13 cellular contexts compared by ENCODE assay signal in the genomic region with DNA sequence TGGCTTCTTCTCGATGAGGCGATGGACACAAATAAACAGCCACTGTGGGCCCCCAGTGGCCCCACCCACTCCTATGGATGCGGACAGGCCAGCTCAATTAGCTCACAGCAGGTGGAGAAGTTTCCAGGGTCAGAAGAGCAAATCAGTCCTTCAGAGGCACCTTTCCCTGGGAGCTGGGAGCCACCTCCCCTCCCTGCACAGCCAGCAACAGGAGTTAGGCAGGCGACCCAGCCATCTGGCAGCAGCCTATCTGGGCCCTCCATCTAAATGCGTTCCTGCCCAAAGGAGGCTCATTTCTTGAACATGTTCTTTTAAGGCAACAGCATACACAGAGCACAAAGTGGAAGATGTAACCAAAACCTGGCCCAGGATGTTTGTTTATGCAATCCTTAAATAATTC.
DNase-seq lines count a peak whose midpoint lies in the region; ATAC-seq and TF ChIP-seq lines count a peak whose summit lies in the region.
"Had no signal": no experiment of that assay in that cellular context is flagged by ENCODE, and none has a peak within 500 bp of the region (broad histone marks: within the 10 kb centered on the region; RNA-seq: fewer than 3 reads in every experiment).

No MANE protein-coding gene starts in this region.

- peaks cover 2% of the 10 kb centered on the region for H3K9me3 Mint-ChIP-seq in neural progenitor cell
- H3K9me3 Mint-ChIP-seq in stimulated activated naive CD8-positive, alpha-beta T cell treated with anti-CD3 and anti-CD28 coated beads, Interleukin-15, amount 100 ng/mL, for 72 hours = no peaks in the 10 kb centered on the region
- H3K9me3 Mint-ChIP-seq: CD14-positive monocyte; CD8-positive, alpha-beta T cell had no signal

- no peaks in the 10 kb centered on the region for H4K20me1 ChIP-seq in neural progenitor cell (ENCODE audit: low read depth)

- no peak overlapping the region for H3K27ac Mint-ChIP-seq in neural progenitor cell
- H3K27ac Mint-ChIP-seq in stimulated activated naive CD8-positive, alpha-beta T cell treated with anti-CD3 and anti-CD28 coated beads, Interleukin-15, amount 100 ng/mL, for 72 hours = no peak overlapping the region
- H3K27ac Mint-ChIP-seq: CD14-positive monocyte; CD8-positive, alpha-beta T cell had no signal

- no peak overlapping the region for H3K4me2 ChIP-seq in neural progenitor cell

- H3K27ac ChIP-seq in esophagus muscularis mucosa (replicated peaks in 1 of 4) = peak overlapping the region in 3 of 4 donors; percentile 31 to 64 (median 58)
- H3K27ac ChIP-seq in neural progenitor cell = no peak overlapping the region
- H3K27ac ChIP-seq: GM23248, HL-60 had no signal

- H3K9me3 ChIP-seq in esophagus muscularis mucosa (no peaks in the 10 kb centered on the region), neural progenitor cell (ENCODE audit: low read depth) (no peaks in the 10 kb centered on the region)

- 61% methylated on average over 4 of the region's 5 CpGs for WGBS in esophagus muscularis mucosa

- no peak overlapping the region for H3K4me3 Mint-ChIP-seq in neural progenitor cell
- H3K4me3 Mint-ChIP-seq in stimulated activated naive CD8-positive, alpha-beta T cell treated with anti-CD3 and anti-CD28 coated beads, Interleukin-15, amount 100 ng/mL, for 72 hours = no peak overlapping the region
- H3K4me3 Mint-ChIP-seq: CD14-positive monocyte; CD8-positive, alpha-beta T cell had no signal

- H3K27me3 ChIP-seq in esophagus muscularis mucosa (no peaks in the 10 kb centered on the region), neural progenitor cell (no peaks in the 10 kb centered on the region)

- intact Hi-C loops in esophagus muscularis mucosa (cut with DNase I) = no loop called here

- no peaks in the 10 kb centered on the region for H3K79me2 ChIP-seq in neural progenitor cell (ENCODE audit: low read depth)

- DNase-seq in NCI-H524 (lab: John Stamatoyannopoulos, UW) (peak; percentile 43 to 72), NCI-H524 treated with DMSO at 0.1 percent for 48 hours (lab: John Stamatoyannopoulos, UW) (no peak), SK-N-DZ (ENCODE audit: low spot score) (peak; percentile 67), esophagus muscularis mucosa (ENCODE audit: extremely low spot score) (no peak), neural progenitor cell (ENCODE audit: low spot score) (peak; percentile 31)
- DNase-seq in stimulated activated naive CD8-positive, alpha-beta T cell treated with anti-CD3 and anti-CD28 coated beads, Interleukin-15, amount 100 ng/mL, for 72 hours = no peak
- DNase-seq: CD8-positive, alpha-beta T cell; COR-L47; GM23248; H7 had no signal

- ATAC-seq in stimulated activated naive CD8-positive, alpha-beta T cell treated with anti-CD3 and anti-CD28 coated beads, Interleukin-15, amount 100 ng/mL, for 72 hours = no peak
- ATAC-seq in GM19328 (IDR thresholded peaks at IDR 0.05; ENCODE audit: unreplicated experiment) = no peak
- ATAC-seq: CD8-positive, alpha-beta T cell had no signal

- H3K36me3 ChIP-seq in esophagus muscularis mucosa (no peaks in the 10 kb centered on the region), neural progenitor cell (no peaks in the 10 kb centered on the region)

- TF ChIP-seq POLR2A in esophagus muscularis mucosa (IDR thresholded peaks at IDR 0.05; ENCODE audit: low read depth) = no peak

- no peaks in the 10 kb centered on the region for H3K27me3 Mint-ChIP-seq in neural progenitor cell (ENCODE audit: insufficient read depth, low read depth)
- peaks cover 12% of the 10 kb centered on the region for H3K27me3 Mint-ChIP-seq in stimulated activated naive CD8-positive, alpha-beta T cell treated with anti-CD3 and anti-CD28 coated beads, Interleukin-15, amount 100 ng/mL, for 72 hours

- H3K4me3 ChIP-seq in esophagus muscularis mucosa (peak overlapping the region in 2 of 4 donors; percentile 2 to 8), neural progenitor cell (no peak overlapping the region)
- H3K4me3 ChIP-seq: GM23248 had no signal

- H3K4me1 Mint-ChIP-seq in neural progenitor cell = peaks cover 29% of the 10 kb centered on the region
- H3K4me1 Mint-ChIP-seq in stimulated activated naive CD8-positive, alpha-beta T cell treated with anti-CD3 and anti-CD28 coated beads, Interleukin-15, amount 100 ng/mL, for 72 hours = no peaks in the 10 kb centered on the region
- H3K4me1 Mint-ChIP-seq: CD14-positive monocyte had no signal

- H3K4me1 ChIP-seq in esophagus muscularis mucosa = peaks cover 0 to 17% (median 14%) of the 10 kb centered on the region in 4 donors
- H3K4me1 ChIP-seq in neural progenitor cell = peaks cover 36% of the 10 kb centered on the region

- TF ChIP-seq EP300 in esophagus muscularis mucosa (IDR thresholded peaks at IDR 0.05) = no peak

- H3F3A ChIP-seq in neural progenitor cell (ENCODE audit: low read depth) = peaks cover 3% of the 10 kb centered on the region

- H3K36me3 Mint-ChIP-seq in neural progenitor cell = no peaks in the 10 kb centered on the region
- H3K36me3 Mint-ChIP-seq: CD14-positive monocyte; CD8-positive, alpha-beta T cell had no signal

- no peak overlapping the region for H2AFZ ChIP-seq in neural progenitor cell (replicated peaks)
- H2AFZ ChIP-seq: GM23248 had no signal

- H3K9ac ChIP-seq in neural progenitor cell = no peak overlapping the region
- H3K9ac ChIP-seq: GM23248 had no signal

- no peak for TF ChIP-seq CTCF in esophagus muscularis mucosa (IDR thresholded peaks at IDR 0.05)
- TF ChIP-seq CTCF in neural progenitor cell (IDR thresholded peaks at IDR 0.05) = no peak

Comparison
In these comparisons a context has a peak if more than half of its experiments do, and no peak if none do; other contexts are left out.
1. DNase-seq: peak in NCI-H524 (2 of 2), SK-N-DZ (single experiment) and neural progenitor cell (single experiment); none in NCI-H524 treated with DMSO at 0.1 percent for 48 hours (single experiment), esophagus muscularis mucosa (single experiment) and stimulated activated naive CD8-positive, alpha-beta T cell treated with anti-CD3 and anti-CD28 coated beads, Interleukin-15, amount 100 ng/mL, for 72 hours (0 of 2).